ENCODE assay signal across 21 cellular contexts in genomic region chr7:84144480-84144879, GRCh38. TPM values are rescaled to one million over a fixed set of nuclear protein-coding genes. Genes with fewer than 3 reads are reported as not detected.
DNase-seq lines count a peak whose midpoint lies in the region; ATAC-seq and TF ChIP-seq lines count a peak whose summit lies in the region.
"Had no signal": no experiment of that assay in that cellular context is flagged by ENCODE, and none has a peak within 500 bp of the region (broad histone marks: within the 10 kb centered on the region; RNA-seq: fewer than 3 reads in every experiment).

No MANE protein-coding gene starts in this region.

- H3K9me3 Mint-ChIP-seq in GM23338: no peaks in the 10 kb centered on the region
- H3K9me3 Mint-ChIP-seq: activated naive CD8-positive, alpha-beta T cell treated with anti-CD3 and anti-CD28 coated beads, Interleukin-2, amount 50 U/mL, for 24 hours had no signal

- no peaks in the 10 kb centered on the region for H3K9me2 ChIP-seq in GM23338 (ENCODE audit: insufficient read depth)

- ATAC-seq in GM23338 (no peak), GM19467 (IDR thresholded peaks at IDR 0.05; ENCODE audit: unreplicated experiment) (no peak)
- ATAC-seq: activated naive CD8-positive, alpha-beta T cell treated with anti-CD3 and anti-CD28 coated beads, Interleukin-2, amount 50 U/mL, for 24 hours had no signal

- no peak overlapping the region for H2AFZ ChIP-seq in GM23338

- peak; percentile 50 for DNase-seq in GM23338 (ENCODE audit: low spot score)
- DNase-seq in NCI-H526 treated with DMSO at 0.1 percent for 48 hours (lab: John Stamatoyannopoulos, UW): peak; percentile 75
- peak; percentile 16 for DNase-seq in epithelial cell of esophagus (ENCODE audit: low read depth)
- DNase-seq in myocyte (ENCODE audit: low read depth): peak; percentile 17
- DNase-seq in GOT3 (lab: John Stamatoyannopoulos, UW): no peak
- DNase-seq in NOMO-1 treated with DMSO at 0.1 percent for 48 hours (lab: John Stamatoyannopoulos, UW; ENCODE audit: unreplicated experiment): no peak
- DNase-seq in activated T-cell treated with anti-CD3 and anti-CD28 coated beads for 4 hours: no peak
- DNase-seq: activated naive CD8-positive, alpha-beta T cell treated with anti-CD3 and anti-CD28 coated beads, Interleukin-2, amount 50 U/mL, for 24 hours; BE2C; DMS153; H7; head of caudate nucleus; NCI-H1048; NCI-H2081; NCI-H524 treated with DMSO at 0.1 percent for 48 hours; retina; SJCRH30; T-helper 9 cell had no signal

- H3K4me3 ChIP-seq in GM23338 (peak overlapping the region; percentile 15), epithelial cell of esophagus (ENCODE audit: low read length) (no peak overlapping the region)
- H3K4me3 ChIP-seq: SJCRH30 had no signal

- peaks cover 53% of the 10 kb centered on the region for H3K4me1 ChIP-seq in GM23338 (ENCODE audit: insufficient read depth)
- H3K4me1 ChIP-seq: SJCRH30 had no signal

- H3K4me1 Mint-ChIP-seq in GM23338: peaks cover 66% of the 10 kb centered on the region
- H3K4me1 Mint-ChIP-seq: activated naive CD8-positive, alpha-beta T cell treated with anti-CD3 and anti-CD28 coated beads, Interleukin-2, amount 50 U/mL, for 24 hours; memory B cell had no signal

- H3K4me3 Mint-ChIP-seq in GM23338: peak overlapping the region; percentile 49
- H3K4me3 Mint-ChIP-seq: activated naive CD8-positive, alpha-beta T cell treated with anti-CD3 and anti-CD28 coated beads, Interleukin-2, amount 50 U/mL, for 24 hours; memory B cell had no signal

- TF ChIP-seq CTCF in GM23338 (conservative IDR thresholded peaks at IDR 0.05; ENCODE audit: low read depth in 2 of 2) (no peak), epithelial cell of esophagus (IDR thresholded peaks at IDR 0.05; ENCODE audit: insufficient read depth, low read depth, low read length, missing control alignments) (no peak)

- H3F3A ChIP-seq in GM23338 (replicated peaks; ENCODE audit: low read depth): no peaks in the 10 kb centered on the region; the same call in 1 of the 2 replicates

- H3K36me3 ChIP-seq in GM23338 (ENCODE audit: insufficient read depth): no peaks in the 10 kb centered on the region
- H3K36me3 ChIP-seq: BE2C, SJCRH30 had no signal

- H3K27ac Mint-ChIP-seq in GM23338: peak overlapping the region; percentile 99
- H3K27ac Mint-ChIP-seq: activated naive CD8-positive, alpha-beta T cell treated with anti-CD3 and anti-CD28 coated beads, Interleukin-2, amount 50 U/mL, for 24 hours; memory B cell had no signal

- H3K27me3 Mint-ChIP-seq in GM23338 (ENCODE audit: insufficient read depth, low read depth, poor library complexity): no peaks in the 10 kb centered on the region
- H3K27me3 Mint-ChIP-seq: activated naive CD8-positive, alpha-beta T cell treated with anti-CD3 and anti-CD28 coated beads, Interleukin-2, amount 50 U/mL, for 24 hours; memory B cell had no signal

- H4K20me1 ChIP-seq in GM23338 (replicated peaks; ENCODE audit: insufficient read depth): no peaks in the 10 kb centered on the region

- H3K4me2 ChIP-seq in GM23338: peak overlapping the region; percentile 50

- H3K27me3 ChIP-seq in GM23338 (ENCODE audit: insufficient read depth): no peaks in the 10 kb centered on the region
- H3K27me3 ChIP-seq: BE2C, SJCRH30 had no signal

- peaks cover 95% of the 10 kb centered on the region for H3K79me2 ChIP-seq in GM23338 (replicated peaks; ENCODE audit: insufficient read depth)

- H3K27ac ChIP-seq in GM23338 (ENCODE audit: low read depth): peak overlapping the region; percentile 65
- H3K27ac ChIP-seq: SJCRH30 had no signal

- H3K36me3 Mint-ChIP-seq in GM23338 (ENCODE audit: low read depth): peaks cover 9% of the 10 kb centered on the region; the same call in 2 of the 3 replicates
- H3K36me3 Mint-ChIP-seq: memory B cell had no signal

TF ChIP-seq in GM23338, 12 proteins besides CTCF, POLR2A, EP300 and RAD21:
- TF ChIP-seq CREB1 (CRISPR knock-in tag; IDR thresholded peaks at IDR 0.05; ENCODE audit: low read depth) (no peak), NANOG (IDR thresholded peaks at IDR 0.05; ENCODE audit: borderline replicate concordance) (peak; percentile 72)

RNA-seq across cellular contexts. Expression of gene SEMA3A, which starts 50.1 kb away (rescaled TPM):
- 46.4 and 54.5 TPM in 2 replicates for total RNA-seq in GM23338 (2014; rRNA removed; shearing (Covaris generic))
- 12.3 and 19.8 TPM in 2 replicates for polyA plus RNA-seq in GM23338 (2016; fragmentation: Nextera tagmentation; extraction: Ambion mirVana)
- 4.4 and 7.7 TPM in 2 replicates for total RNA-seq in myocyte
- polyA plus RNA-seq in myocyte (2012): 9.4 TPM
- total RNA-seq: OCI-LY7 had no signal

Comparison
In these comparisons a context has a peak if more than half of its experiments do, and no peak if none do; other contexts are left out.
1. DNase-seq: peak in GM23338 (single experiment), NCI-H526 treated with DMSO at 0.1 percent for 48 hours (single experiment), epithelial cell of esophagus (single experiment) and myocyte (single experiment); none in GOT3 (single experiment), NOMO-1 treated with DMSO at 0.1 percent for 48 hours (single experiment) and activated T-cell treated with anti-CD3 and anti-CD28 coated beads for 4 hours (single experiment).